Comparison of ENCODE assay signal across 8 cellular contexts in the genomic region with DNA sequence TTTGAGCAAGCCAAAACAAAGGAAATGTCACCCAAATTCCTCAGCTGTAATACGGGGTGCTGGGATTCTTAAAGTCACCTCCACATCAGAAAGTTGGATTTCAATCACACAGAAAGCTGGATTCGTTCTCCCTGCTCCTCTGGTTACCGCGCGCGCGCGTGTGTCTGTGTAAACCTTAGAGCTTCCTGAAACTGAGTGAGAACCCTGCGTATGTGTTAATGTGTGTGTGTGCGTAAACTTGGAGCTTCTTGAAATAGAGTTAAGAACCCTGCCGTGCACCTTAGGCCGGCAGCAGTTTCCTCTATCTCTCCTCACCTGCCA. TPM values are rescaled to one million over a fixed set of nuclear protein-coding genes. Genes with fewer than 3 reads are reported as not detected.
A peak's percentile ranks its signal among the peaks of the same experiment; 100 is the strongest.
DNase-seq lines count a peak whose midpoint lies in the region; ATAC-seq and TF ChIP-seq lines count a peak whose summit lies in the region.

No MANE protein-coding gene starts in this region.

- no peak for TF ChIP-seq CTCF in retinal pigment epithelial cell (conservative IDR thresholded peaks at IDR 0.05; ENCODE audit: low read depth, low read length)

- H3K36me3 Mint-ChIP-seq in IgD-negative memory B cell = peaks cover 8% of the 10 kb centered on the region
- no peaks in the 10 kb centered on the region for H3K36me3 Mint-ChIP-seq in activated T-helper 1 cell treated with anti-CD3 and anti-CD28 coated beads, Interleukin-12 subunit alpha, Interleukin-12 subunit beta, Interleukin-2, Interleukin-4 antibody, amounts not matched to agents 30 ng/mL and 10 ng/mL and 1 ng/mL, durations not matched to agents 14 hours and 24 hours and 36 hours (ENCODE audit: low read depth)

- H3K9me3 Mint-ChIP-seq in IgD-negative memory B cell = no peaks in the 10 kb centered on the region
- no peaks in the 10 kb centered on the region for H3K9me3 Mint-ChIP-seq in activated T-helper 1 cell treated with anti-CD3 and anti-CD28 coated beads, Interleukin-12 subunit alpha, Interleukin-12 subunit beta, Interleukin-2, Interleukin-4 antibody, amounts not matched to agents 30 ng/mL and 10 ng/mL and 1 ng/mL, durations not matched to agents 14 hours and 24 hours and 36 hours

- intact Hi-C loops in activated T-helper 1 cell treated with anti-CD3 and anti-CD28 coated beads, Interleukin-12 subunit alpha, Interleukin-12 subunit beta, Interleukin-2, Interleukin-4 antibody, amounts not matched to agents 30 ng/mL and 10 ng/mL and 1 ng/mL, durations not matched to agents 14 hours and 24 hours and 36 hours (cut with micrococcal nuclease) = loop anchor here (1.0 to 2.0 kb wide), 4 partner anchors 20 to 75 kb away; a partner anchor contains a TSS
- intact Hi-C loops in left cardiac atrium (cut with DNase I) = no loop called here

- DNase-seq in SIG-M5 treated with dmso at 0.1 percent for 504 hours (lab: John Stamatoyannopoulos, UW; ENCODE audit: unreplicated experiment) (peak; percentile 68), SIG-M5 (lab: John Stamatoyannopoulos, UW) (no peak), left cardiac atrium (no peak), retinal pigment epithelial cell (ENCODE audit: low read depth) (no peak), cerebellum (ENCODE audit: low spot score) (no peak)
- no peak for DNase-seq in activated T-helper 1 cell treated with anti-CD3 and anti-CD28 coated beads, Interleukin-12 subunit alpha, Interleukin-12 subunit beta, Interleukin-2, Interleukin-4 antibody, amounts not matched to agents 30 ng/mL and 10 ng/mL and 1 ng/mL, durations not matched to agents 14 hours and 24 hours and 36 hours (ENCODE audit: low spot score)

- peak; percentile 21 to 31 for ATAC-seq in left cardiac atrium
- ATAC-seq in HG02981 (IDR thresholded peaks at IDR 0.05; ENCODE audit: unreplicated experiment) = no peak

- H3K27ac Mint-ChIP-seq in IgD-negative memory B cell = peak overlapping the region; percentile 94 to 97 (median 96)
- peak overlapping the region; percentile 73 for H3K27ac Mint-ChIP-seq in activated T-helper 1 cell treated with anti-CD3 and anti-CD28 coated beads, Interleukin-12 subunit alpha, Interleukin-12 subunit beta, Interleukin-2, Interleukin-4 antibody, amounts not matched to agents 30 ng/mL and 10 ng/mL and 1 ng/mL, durations not matched to agents 14 hours and 24 hours and 36 hours

- H3K4me3 ChIP-seq in retinal pigment epithelial cell (ENCODE audit: low read length) = peak overlapping the region; percentile 89

- H3K27me3 Mint-ChIP-seq in IgD-negative memory B cell = no peaks in the 10 kb centered on the region
- peaks cover 27% of the 10 kb centered on the region for H3K27me3 Mint-ChIP-seq in activated T-helper 1 cell treated with anti-CD3 and anti-CD28 coated beads, Interleukin-12 subunit alpha, Interleukin-12 subunit beta, Interleukin-2, Interleukin-4 antibody, amounts not matched to agents 30 ng/mL and 10 ng/mL and 1 ng/mL, durations not matched to agents 14 hours and 24 hours and 36 hours (ENCODE audit: insufficient read depth)

- H3K4me3 Mint-ChIP-seq in IgD-negative memory B cell = peak overlapping the region; percentile 96 to 98 (median 96)
- H3K4me3 Mint-ChIP-seq in activated T-helper 1 cell treated with anti-CD3 and anti-CD28 coated beads, Interleukin-12 subunit alpha, Interleukin-12 subunit beta, Interleukin-2, Interleukin-4 antibody, amounts not matched to agents 30 ng/mL and 10 ng/mL and 1 ng/mL, durations not matched to agents 14 hours and 24 hours and 36 hours = peak overlapping the region; percentile 90

- H3K4me1 Mint-ChIP-seq in IgD-negative memory B cell = peaks cover 14 to 17% (median 15%) of the 10 kb centered on the region in 3 donors
- H3K4me1 Mint-ChIP-seq in activated T-helper 1 cell treated with anti-CD3 and anti-CD28 coated beads, Interleukin-12 subunit alpha, Interleukin-12 subunit beta, Interleukin-2, Interleukin-4 antibody, amounts not matched to agents 30 ng/mL and 10 ng/mL and 1 ng/mL, durations not matched to agents 14 hours and 24 hours and 36 hours (ENCODE audit: low read depth) = peaks cover 22% of the 10 kb centered on the region

RNA-seq across cellular contexts. Expression of a gene that starts 0.6 kb away (rescaled TPM):
- 13.9 TPM for polyA plus RNA-seq in IgD-negative memory B cell
- total RNA-seq in activated T-helper 1 cell treated with anti-CD3 and anti-CD28 coated beads, Interleukin-12 subunit alpha, Interleukin-12 subunit beta, Interleukin-2, Interleukin-4 antibody, amounts not matched to agents 30 ng/mL and 10 ng/mL and 1 ng/mL, durations not matched to agents 14 hours and 24 hours and 36 hours = 5.2 and 6.5 TPM in 2 replicates
- total RNA-seq in left cardiac atrium = 1 to 10 TPM; 8.6 to 9.1 TPM
- 22.0 TPM for total RNA-seq in cerebellum

RNA-seq across cellular contexts. Expression of a gene that starts 45.0 kb away (rescaled TPM):
- 6.3 TPM for polyA plus RNA-seq in IgD-negative memory B cell
- total RNA-seq in activated T-helper 1 cell treated with anti-CD3 and anti-CD28 coated beads, Interleukin-12 subunit alpha, Interleukin-12 subunit beta, Interleukin-2, Interleukin-4 antibody, amounts not matched to agents 30 ng/mL and 10 ng/mL and 1 ng/mL, durations not matched to agents 14 hours and 24 hours and 36 hours = not detected in 2 replicates
- total RNA-seq in left cardiac atrium (not detected), cerebellum (not detected)

RNA-seq across cellular contexts. Expression of a gene that starts 45.0 kb away (rescaled TPM):
- 0.69 TPM for polyA plus RNA-seq in IgD-negative memory B cell
- not detected in 2 replicates for total RNA-seq in activated T-helper 1 cell treated with anti-CD3 and anti-CD28 coated beads, Interleukin-12 subunit alpha, Interleukin-12 subunit beta, Interleukin-2, Interleukin-4 antibody, amounts not matched to agents 30 ng/mL and 10 ng/mL and 1 ng/mL, durations not matched to agents 14 hours and 24 hours and 36 hours
- under 1 TPM in 1 of 2 donors, not detected in 1; 0.18 TPM for total RNA-seq in left cardiac atrium
- total RNA-seq in cerebellum = 3.1 TPM
